18 cellular contexts compared by ENCODE assay signal in genomic region chr1:199979071-199979470, GRCh38. TPM values are rescaled to one million over a fixed set of nuclear protein-coding genes. Genes with fewer than 3 reads are reported as not detected.
"Had no signal": no experiment of that assay in that cellular context is flagged by ENCODE, and none has a peak within 500 bp of the region (broad histone marks: within the 10 kb centered on the region; RNA-seq: fewer than 3 reads in every experiment).

No MANE protein-coding gene starts in this region.

- H3K9me3 Mint-ChIP-seq: activated naive CD8-positive, alpha-beta T cell treated with anti-CD3 and anti-CD28 coated beads for 36 hours; activated T-helper 1 cell treated with anti-CD3 and anti-CD28 coated beads, Interleukin-12 subunit alpha, Interleukin-12 subunit beta, Interleukin-2, Interleukin-4 antibody, amounts not matched to agents 30 ng/mL and 10 ng/mL and 1 ng/mL, durations not matched to agents 14 hours and 24 hours and 36 hours; dendritic cell treated with granulocyte-macrophage colony-stimulating factor and Interleukin-4, amounts not matched to agents 40 ng/mL and 50 ng/mL, for 4 days; effector memory CD8-positive, alpha-beta T cell; natural killer cell; stimulated activated naive CD8-positive, alpha-beta T cell treated with anti-CD3 and anti-CD28 coated beads, Interleukin-15, Interleukin-2, amounts not matched to agents 100 ng/mL and 50 ng/mL, for 24 hours; type B pancreatic cell had no signal

- H3K9me3 ChIP-seq: right atrium auricular region had no signal

- DNase-seq: activated CD4-positive, CD25-positive, alpha-beta regulatory T cell treated with anti-CD3 and anti-CD28 coated beads, Interleukin-2, amount 50 U/mL, for 72 hours; activated naive CD8-positive, alpha-beta T cell treated with anti-CD3 and anti-CD28 coated beads for 36 hours; amygdala; effector memory CD8-positive, alpha-beta T cell; foreskin keratinocyte; kidney glomerular epithelial cell; mesendoderm; natural killer cell; nucleus accumbens; stimulated activated CD4-positive, alpha-beta T cell treated with anti-CD3 and anti-CD28 coated beads, Interleukin-4, amount 100 ng/mL, for 4 hours; stimulated activated CD8-positive, alpha-beta memory T cell treated with anti-CD3 and anti-CD28 coated beads, Interleukin-4, amount 100 ng/mL, for 48 hours; T1000 had no signal

- H3K4me3 ChIP-seq: right atrium auricular region had no signal

- H3K4me1 ChIP-seq: foreskin keratinocyte, right atrium auricular region had no signal

- H3K4me1 Mint-ChIP-seq: activated naive CD8-positive, alpha-beta T cell treated with anti-CD3 and anti-CD28 coated beads for 36 hours; natural killer cell had no signal

- H3K36me3 ChIP-seq: right atrium auricular region had no signal

- H3K27me3 ChIP-seq: foreskin keratinocyte, right atrium auricular region had no signal

- H3K27ac ChIP-seq: foreskin keratinocyte, right atrium auricular region had no signal

- H3K36me3 Mint-ChIP-seq: activated naive CD8-positive, alpha-beta T cell treated with anti-CD3 and anti-CD28 coated beads for 36 hours; natural killer cell; type B pancreatic cell had no signal

- H3K27ac Mint-ChIP-seq: activated naive CD8-positive, alpha-beta T cell treated with anti-CD3 and anti-CD28 coated beads for 36 hours; activated T-helper 1 cell treated with anti-CD3 and anti-CD28 coated beads, Interleukin-12 subunit alpha, Interleukin-12 subunit beta, Interleukin-2, Interleukin-4 antibody, amounts not matched to agents 30 ng/mL and 10 ng/mL and 1 ng/mL, durations not matched to agents 14 hours and 24 hours and 36 hours; dendritic cell treated with granulocyte-macrophage colony-stimulating factor and Interleukin-4, amounts not matched to agents 40 ng/mL and 50 ng/mL, for 4 days; effector memory CD8-positive, alpha-beta T cell; natural killer cell; stimulated activated naive CD8-positive, alpha-beta T cell treated with anti-CD3 and anti-CD28 coated beads, Interleukin-15, Interleukin-2, amounts not matched to agents 100 ng/mL and 50 ng/mL, for 24 hours; type B pancreatic cell had no signal

- ATAC-seq: effector memory CD8-positive, alpha-beta T cell; foreskin keratinocyte; natural killer cell had no signal

- H3K4me3 Mint-ChIP-seq: activated naive CD8-positive, alpha-beta T cell treated with anti-CD3 and anti-CD28 coated beads for 36 hours; activated T-helper 1 cell treated with anti-CD3 and anti-CD28 coated beads, Interleukin-12 subunit alpha, Interleukin-12 subunit beta, Interleukin-2, Interleukin-4 antibody, amounts not matched to agents 30 ng/mL and 10 ng/mL and 1 ng/mL, durations not matched to agents 14 hours and 24 hours and 36 hours; dendritic cell treated with granulocyte-macrophage colony-stimulating factor and Interleukin-4, amounts not matched to agents 40 ng/mL and 50 ng/mL, for 4 days; effector memory CD8-positive, alpha-beta T cell; natural killer cell; stimulated activated naive CD8-positive, alpha-beta T cell treated with anti-CD3 and anti-CD28 coated beads, Interleukin-15, Interleukin-2, amounts not matched to agents 100 ng/mL and 50 ng/mL, for 24 hours; type B pancreatic cell had no signal

RNA-seq across cellular contexts. Expression of gene NR5A2, which starts 48.4 kb away (rescaled TPM):
- total RNA-seq: activated CD8-positive, alpha-beta memory T cell treated with anti-CD3 and anti-CD28 coated beads for 36 hours; natural killer cell had no signal
- polyA plus RNA-seq: foreskin keratinocyte had no signal
